Comparison of ENCODE assay signal across 1 cellular context in genomic region chr2:172113617-172114016, GRCh38.
TF ChIP-seq lines count a peak whose summit lies in the region.

No MANE protein-coding gene starts in this region.

TF ChIP-seq in GM23338, 12 proteins besides CTCF, POLR2A, EP300 and RAD21 (continued from another document):
- TF ChIP-seq ZNF462 (CRISPR knock-in tag; IDR thresholded peaks at IDR 0.05): no peak
- TF ChIP-seq ZNF331 (CRISPR knock-in tag; IDR thresholded peaks at IDR 0.05; ENCODE audit: low read depth): no peak
- no peak for TF ChIP-seq STAT1 (IDR thresholded peaks at IDR 0.05; ENCODE audit: unreplicated experiment)
- TF ChIP-seq CREB1 (CRISPR knock-in tag; IDR thresholded peaks at IDR 0.05; ENCODE audit: low read depth): no peak
- no peak for TF ChIP-seq REST (IDR thresholded peaks at IDR 0.05; ENCODE audit: unreplicated experiment)
TF ChIP-seq in GM23338: peak in this region for 0.
